1 cellular context compared by ENCODE assay signal in genomic region chr19:10644351-10645007, GRCh38.
TF ChIP-seq lines count a peak whose summit lies in the region.

No MANE protein-coding gene starts in this region.

TF ChIP-seq in H1, 55 proteins besides CTCF, POLR2A, EP300 and RAD21:
- TF ChIP-seq JUND (IDR thresholded peaks at IDR 0.05; ENCODE audit: low read length) (no peak), BACH1 (IDR thresholded peaks at IDR 0.05; ENCODE audit: low read length) (no peak), RXRA (IDR thresholded peaks at IDR 0.05; ENCODE audit: insufficient read depth, low read depth, low read length) (no peak), SAP30 (IDR thresholded peaks at IDR 0.05; ENCODE audit: insufficient read depth, insufficient replicate concordance, low read length) (no peak), SIRT6 (IDR thresholded peaks at IDR 0.05; ENCODE audit: low read length) (no peak), POLR2AphosphoS5 (IDR thresholded peaks at IDR 0.05; ENCODE audit: low read depth, low read length) (peak; percentile 72; the same call in 1 of the 2 replicates), GABPA (IDR thresholded peaks at IDR 0.05; ENCODE audit: borderline replicate concordance, insufficient read depth, low read length) (no peak), SP2 (IDR thresholded peaks at IDR 0.05; ENCODE audit: low read length) (no peak), KDM5A (IDR thresholded peaks at IDR 0.05; ENCODE audit: low read length) (no peak), SIN3A (conservative IDR thresholded peaks at IDR 0.05 in 1 of 2, IDR thresholded peaks at IDR 0.05 in 1 of 2; ENCODE audit: low read depth in 1 of 2, low read length in 2 of 2) (peak in 1 of 2 experiments; percentile 75; a peak in 1 of 4 replicates), KDM1A (IDR thresholded peaks at IDR 0.05; ENCODE audit: borderline replicate concordance, low read length) (no peak), SP4 (IDR thresholded peaks at IDR 0.05; ENCODE audit: low read length) (no peak), PHF8 (conservative IDR thresholded peaks at IDR 0.05; ENCODE audit: low read depth, low read length) (no peak), YY1 (IDR thresholded peaks at IDR 0.05; ENCODE audit: low read depth, low read length) (0 out of 2 replicates have a peak, but pooled peaks have one; percentile 21), KDM4A (IDR thresholded peaks at IDR 0.05; ENCODE audit: low read depth, low read length, severe bottlenecking) (no peak), RBBP5 (IDR thresholded peaks at IDR 0.05; ENCODE audit: borderline replicate concordance, low read depth, low read length) (no peak), JUN (IDR thresholded peaks at IDR 0.05; ENCODE audit: low read depth, low read length) (no peak), EGR1 (IDR thresholded peaks at IDR 0.05; ENCODE audit: borderline replicate concordance, low read depth, low read length) (no peak), CHD7 (IDR thresholded peaks at IDR 0.05; ENCODE audit: insufficient replicate concordance, low read length) (no peak), SP1 (IDR thresholded peaks at IDR 0.05; ENCODE audit: low read depth, low read length) (0 out of 2 replicates have a peak, but pooled peaks have one; percentile 14), RNF2 (IDR thresholded peaks at IDR 0.05; ENCODE audit: borderline replicate concordance, low read depth, low read length, missing control alignments, poor library complexity, severe bottlenecking) (no peak), POU5F1 (IDR thresholded peaks at IDR 0.05; ENCODE audit: low read depth, low read length) (no peak), SRF (IDR thresholded peaks at IDR 0.05; ENCODE audit: low read depth, low read length) (no peak), TCF12 (IDR thresholded peaks at IDR 0.05; ENCODE audit: low read depth, low read length) (no peak), BCL11A (IDR thresholded peaks at IDR 0.05; ENCODE audit: low read depth in 2 of 2, low read length in 2 of 2) (no peak), CREB1 (IDR thresholded peaks at IDR 0.05) (peak; percentile 52; the same call in 1 of the 2 replicates), MAFK (IDR thresholded peaks at IDR 0.05; ENCODE audit: low read depth, low read length) (no peak), HDAC2 (IDR thresholded peaks at IDR 0.05; ENCODE audit: borderline replicate concordance in 1 of 2, low read depth in 2 of 2, low read length in 2 of 2) (no peak), NANOG (IDR thresholded peaks at IDR 0.05; ENCODE audit: insufficient read depth, low read depth, low read length, poor library complexity, severe bottlenecking) (no peak), TAF7 (optimal IDR thresholded peaks at IDR 0.05; ENCODE audit: borderline replicate concordance, low read depth, low read length) (no peak), TAF1 (IDR thresholded peaks at IDR 0.05; ENCODE audit: low read depth, low read length) (0 out of 2 replicates have a peak, but pooled peaks have one; percentile 45), CTBP2 (IDR thresholded peaks at IDR 0.05; ENCODE audit: borderline replicate concordance, insufficient read depth, insufficient read length, low read length) (no peak), EZH2 (IDR thresholded peaks at IDR 0.05; ENCODE audit: low read depth, low read length, severe bottlenecking) (no peak), CBX8 (IDR thresholded peaks at IDR 0.05; ENCODE audit: borderline replicate concordance, low read depth, low read length) (no peak), CHD2 (IDR thresholded peaks at IDR 0.05; ENCODE audit: low read length) (peak; percentile 27; the same call in 1 of the 2 replicates), CHD1 (IDR thresholded peaks at IDR 0.05; ENCODE audit: low read depth, low read length) (no peak), ATF2 (IDR thresholded peaks at IDR 0.05; ENCODE audit: low read length) (no peak), ASH2L (IDR thresholded peaks at IDR 0.05; ENCODE audit: low read length) (no peak), USF2 (IDR thresholded peaks at IDR 0.05; ENCODE audit: low read length) (no peak), ZNF274 (IDR thresholded peaks at IDR 0.05; ENCODE audit: borderline replicate concordance, extremely low read depth, low read length) (no peak), SUZ12 (IDR thresholded peaks at IDR 0.05; ENCODE audit: low read length) (no peak), CBX5 (IDR thresholded peaks at IDR 0.05; ENCODE audit: low read depth, low read length) (no peak), RFX5 (IDR thresholded peaks at IDR 0.05; ENCODE audit: borderline replicate concordance, low read depth, low read length) (no peak), HDAC6 (IDR thresholded peaks at IDR 0.05; ENCODE audit: low read depth, low read length) (no peak), CEBPB (IDR thresholded peaks at IDR 0.05; ENCODE audit: low read depth, low read length) (no peak), MAX (IDR thresholded peaks at IDR 0.05) (peak; percentile 51), SIX5 (IDR thresholded peaks at IDR 0.05; ENCODE audit: low read depth, low read length) (no peak), TBP (IDR thresholded peaks at IDR 0.05; ENCODE audit: low read depth, low read length) (0 out of 2 replicates have a peak, but pooled peaks have one; percentile 26), NRF1 (IDR thresholded peaks at IDR 0.05; ENCODE audit: low read depth, low read length) (no peak), BRCA1 (IDR thresholded peaks at IDR 0.05; ENCODE audit: low read depth, low read length) (no peak), TEAD4 (IDR thresholded peaks at IDR 0.05; ENCODE audit: low read depth, low read length) (0 out of 2 replicates have a peak, but pooled peaks have one; percentile 15), FOSL1 (IDR thresholded peaks at IDR 0.05; ENCODE audit: insufficient read depth, low read depth, low read length) (no peak), GTF2F1 (IDR thresholded peaks at IDR 0.05; ENCODE audit: borderline replicate concordance, low read depth, low read length) (0 out of 2 replicates have a peak, but pooled peaks have one; percentile 20)
- TF ChIP-seq, protein P1, sequence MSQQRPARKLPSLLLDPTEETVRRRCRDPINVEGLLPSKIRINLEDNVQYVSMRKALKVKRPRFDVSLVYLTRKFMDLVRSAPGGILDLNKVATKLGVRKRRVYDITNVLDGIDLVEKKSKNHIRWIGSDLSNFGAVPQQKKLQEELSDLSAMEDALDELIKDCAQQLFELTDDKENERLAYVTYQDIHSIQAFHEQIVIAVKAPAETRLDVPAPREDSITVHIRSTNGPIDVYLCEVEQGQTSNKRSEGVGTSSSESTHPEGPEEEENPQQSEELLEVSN (IDR thresholded peaks at IDR 0.05), result no peak
- TF ChIP-seq, protein P2, sequence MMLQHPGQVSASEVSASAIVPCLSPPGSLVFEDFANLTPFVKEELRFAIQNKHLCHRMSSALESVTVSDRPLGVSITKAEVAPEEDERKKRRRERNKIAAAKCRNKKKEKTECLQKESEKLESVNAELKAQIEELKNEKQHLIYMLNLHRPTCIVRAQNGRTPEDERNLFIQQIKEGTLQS (IDR thresholded peaks at IDR 0.05; ENCODE audit: insufficient read depth, low read depth, low read length), result no peak
